ENCODE assay signal across 15 cellular contexts in the genomic region with DNA sequence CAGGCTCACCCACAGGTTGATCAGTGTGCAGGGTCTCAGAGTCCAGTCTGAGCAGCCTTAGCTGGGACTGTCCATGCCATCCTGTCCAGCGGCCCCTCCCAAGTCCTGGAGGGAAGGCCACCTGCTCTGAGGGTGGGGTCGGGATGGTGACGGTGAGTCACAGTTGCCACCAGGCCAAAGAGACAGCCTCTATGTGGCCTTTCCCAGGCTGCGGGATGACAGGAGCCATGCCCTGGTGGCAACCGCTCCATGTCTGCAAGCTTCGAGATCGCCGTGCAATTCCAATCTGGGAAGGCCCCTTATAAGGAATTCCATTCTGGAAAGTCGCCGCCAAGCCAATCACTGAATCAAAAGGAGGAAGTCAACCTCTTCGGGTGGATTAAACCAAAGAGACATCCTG.
"Had no signal": no experiment of that assay in that cellular context is flagged by ENCODE, and none has a peak within 500 bp of the region (broad histone marks: within the 10 kb centered on the region; RNA-seq: fewer than 3 reads in every experiment).

No MANE protein-coding gene starts in this region.

- H3K4me1 ChIP-seq: gastrocnemius medialis, thyroid gland had no signal

- ATAC-seq: activated CD8-positive, alpha-beta T cell treated with anti-CD3 and anti-CD28 coated beads, Interleukin-2, amount 10 ng/mL, durations not matched to agents 7 days and 5 days; gastrocnemius medialis; heart right ventricle had no signal

- H3K27ac Mint-ChIP-seq: activated CD8-positive, alpha-beta T cell treated with anti-CD3 and anti-CD28 coated beads, Interleukin-2, amount 10 ng/mL, durations not matched to agents 7 days and 5 days; nephron had no signal

- H3K27ac ChIP-seq: gastrocnemius medialis, heart right ventricle, ovary, SK-N-MC, thyroid gland, VCaP had no signal

- H3K4me3 Mint-ChIP-seq: activated CD8-positive, alpha-beta T cell treated with anti-CD3 and anti-CD28 coated beads, Interleukin-2, amount 10 ng/mL, durations not matched to agents 7 days and 5 days; nephron had no signal

- DNase-seq: activated CD4-positive, alpha-beta T cell treated with anti-CD3 and anti-CD28 coated beads for 48 hours; activated CD8-positive, alpha-beta T cell treated with anti-CD3 and anti-CD28 coated beads, Interleukin-2, amount 10 ng/mL, durations not matched to agents 7 days and 5 days; activated gamma-delta T cell treated with Interleukin-2 at 50 U/mL for 16 hours; gastrocnemius medialis; heart right ventricle; ovary; stimulated activated CD4-positive, alpha-beta T cell treated with anti-CD3 and anti-CD28 coated beads, Interleukin-15, amount 100 ng/mL, for 24 hours; stimulated activated CD4-positive, alpha-beta T cell treated with anti-CD3 and anti-CD28 coated beads, Interleukin-4, amount 100 ng/mL, for 24 hours; T-helper 1 cell; thyroid gland had no signal

- H3K27me3 ChIP-seq: gastrocnemius medialis, heart right ventricle, ovary, thyroid gland had no signal

- FAIRE-seq: astrocyte, keratinocyte had no signal

- H3K9me3 ChIP-seq: gastrocnemius medialis, ovary, thyroid gland had no signal

- H3K36me3 ChIP-seq: gastrocnemius medialis, heart right ventricle, ovary, thyroid gland had no signal

- H3K4me3 ChIP-seq: gastrocnemius medialis, heart right ventricle, ovary, SK-N-MC, thyroid gland had no signal
